ENCODE assay signal across 8 cellular contexts in the genomic region with DNA sequence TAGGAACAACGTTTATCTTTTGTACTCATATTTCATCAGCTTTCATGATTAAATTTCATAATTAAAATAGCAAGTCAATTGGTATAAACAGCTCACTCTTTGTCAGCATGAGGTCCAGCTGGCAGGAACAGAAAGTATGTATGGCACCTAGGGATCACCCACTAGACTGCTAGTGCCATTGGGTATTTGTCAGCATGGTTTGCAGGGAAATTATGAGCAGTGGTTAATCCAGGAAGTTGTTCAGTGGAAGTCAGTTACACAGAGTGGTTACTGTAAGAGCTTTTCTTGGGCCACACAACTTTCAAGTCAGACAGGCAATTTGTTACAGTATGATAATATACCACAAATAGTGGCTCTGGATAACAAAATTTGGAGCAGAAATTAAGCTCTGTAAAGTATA.
A peak's percentile ranks its signal among the peaks of the same experiment; 100 is the strongest.
DNase-seq lines count a peak whose midpoint lies in the region; ATAC-seq and TF ChIP-seq lines count a peak whose summit lies in the region.

No MANE protein-coding gene starts in this region.

- H2AFZ ChIP-seq in ACC112 (ENCODE audit: low read length, unreplicated experiment), result no peak overlapping the region

- peak in 1 of 2 experiments; percentile 45 for DNase-seq in SJSA1 (ENCODE audit: low read depth in 1 of 2, low spot score in 2 of 2)
- DNase-seq in fibroblast of mammary gland (ENCODE audit: low read depth), result peak; percentile 65
- DNase-seq in inferior parietal cortex (ENCODE audit: extremely low spot score), result no peak
- DNase-seq in posterior vena cava (ENCODE audit: low spot score), result no peak
- no peak for DNase-seq in NCI-H748 treated with DMSO at 0.1 percent for 48 hours (lab: John Stamatoyannopoulos, UW)
- DNase-seq in NCI-H2227 treated with DMSO at 0.1 percent for 48 hours (lab: John Stamatoyannopoulos, UW), result no peak

- H3K79me2 ChIP-seq in ACC112 (ENCODE audit: control insufficient read depth, insufficient read depth, low read length, unreplicated experiment), result peaks cover 10% of the 10 kb centered on the region

- H3K4me3 ChIP-seq in ACC112 (ENCODE audit: low read depth, low read length), result 0 out of 2 replicates have a peak overlapping the region, but pooled peaks have one; percentile 27
- H3K4me3 ChIP-seq in SJSA1, result no peak overlapping the region
- H3K4me3 ChIP-seq in fibroblast of mammary gland (ENCODE audit: control insufficient read depth, low read depth, low read length), result no peak overlapping the region

- H3K36me3 ChIP-seq in ACC112 (ENCODE audit: insufficient read depth, low read length), result peaks cover 16% of the 10 kb centered on the region; the same call in 1 of the 2 replicates
- peaks cover 7% of the 10 kb centered on the region; the same call in 1 of the 2 replicates for H3K36me3 ChIP-seq in SJSA1

- peaks cover 45% of the 10 kb centered on the region for H3K4me1 ChIP-seq in ACC112 (ENCODE audit: control insufficient read depth, insufficient read depth, low read length, unreplicated experiment)
- peaks cover 53% of the 10 kb centered on the region for H3K4me1 ChIP-seq in SJSA1 (replicated peaks)

- no peak for TF ChIP-seq CTCF in fibroblast of mammary gland (conservative IDR thresholded peaks at IDR 0.05; ENCODE audit: control insufficient read depth, insufficient read depth, low read depth, low read length)

- H3K27me3 ChIP-seq in ACC112 (ENCODE audit: insufficient read depth, low read length) (no peaks in the 10 kb centered on the region), SJSA1 (replicated peaks) (no peaks in the 10 kb centered on the region)

- H3K27ac ChIP-seq in ACC112 (ENCODE audit: low read depth, low read length), result peak overlapping the region; percentile 31
- H3K27ac ChIP-seq in SJSA1, result peak overlapping the region; percentile 37

- intact Hi-C loops in posterior vena cava (cut with DNase I), result no loop called here

- no peaks in the 10 kb centered on the region for H3K9me3 ChIP-seq in SJSA1 (replicated peaks)

- ATAC-seq in GM21423 (IDR thresholded peaks at IDR 0.05; ENCODE audit: unreplicated experiment), result peak; percentile 55
